ENCODE assay signal across 1 cellular context in genomic region chr19:19957766-19958165, GRCh38. TPM values are rescaled to one million over a fixed set of nuclear protein-coding genes. Genes with fewer than 3 reads are reported as not detected.
"Had no signal": no experiment of that assay in that cellular context is flagged by ENCODE, and none has a peak within 500 bp of the region (broad histone marks: within the 10 kb centered on the region; RNA-seq: fewer than 3 reads in every experiment).

No MANE protein-coding gene starts in this region.

RNA-seq across cellular contexts. Expression of gene ZNF93, which starts 57.0 kb away (rescaled TPM):
- total RNA-seq: G401 had no signal
